In the genomic region with DNA sequence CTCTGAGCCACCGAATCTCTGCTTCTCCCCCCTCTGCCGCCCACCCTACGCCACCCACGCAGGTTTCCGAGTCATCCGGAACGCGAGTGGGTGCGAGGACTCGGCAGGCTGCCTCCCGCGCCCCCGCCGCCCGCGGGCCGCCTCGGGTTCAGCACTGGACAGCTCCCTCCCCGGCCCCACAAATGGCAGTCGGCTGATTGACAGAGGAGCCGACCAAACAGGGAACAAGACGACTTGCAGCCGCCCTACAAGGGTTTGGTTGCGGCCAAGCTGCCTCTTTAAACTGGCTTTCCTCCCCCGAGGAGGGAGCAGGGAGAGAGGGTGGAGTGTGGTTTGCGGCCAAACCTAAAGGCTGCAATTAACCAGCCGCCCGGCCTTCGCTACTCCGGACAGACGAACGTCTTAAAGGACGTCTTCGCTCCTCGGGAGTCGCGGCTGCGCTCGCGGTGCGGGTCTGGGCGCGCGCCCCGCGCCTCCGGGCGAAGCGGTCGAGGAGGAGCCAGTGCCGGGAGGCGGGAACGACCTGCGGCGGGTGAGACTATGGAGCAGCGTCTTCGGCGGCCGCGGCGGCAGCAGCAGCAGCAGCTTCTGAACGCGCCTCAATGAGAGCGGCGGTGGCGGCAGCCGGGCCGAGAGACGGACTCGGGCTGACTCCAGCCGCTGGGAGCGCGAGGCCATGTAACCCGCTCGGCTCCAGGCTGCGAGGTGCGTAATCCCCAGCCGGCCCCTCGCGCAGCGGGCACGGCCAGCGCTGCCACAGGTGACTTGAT, we compare ENCODE assay signal across 1 cellular context.
TF ChIP-seq lines count a peak whose summit lies in the region.

A gene with protein sequence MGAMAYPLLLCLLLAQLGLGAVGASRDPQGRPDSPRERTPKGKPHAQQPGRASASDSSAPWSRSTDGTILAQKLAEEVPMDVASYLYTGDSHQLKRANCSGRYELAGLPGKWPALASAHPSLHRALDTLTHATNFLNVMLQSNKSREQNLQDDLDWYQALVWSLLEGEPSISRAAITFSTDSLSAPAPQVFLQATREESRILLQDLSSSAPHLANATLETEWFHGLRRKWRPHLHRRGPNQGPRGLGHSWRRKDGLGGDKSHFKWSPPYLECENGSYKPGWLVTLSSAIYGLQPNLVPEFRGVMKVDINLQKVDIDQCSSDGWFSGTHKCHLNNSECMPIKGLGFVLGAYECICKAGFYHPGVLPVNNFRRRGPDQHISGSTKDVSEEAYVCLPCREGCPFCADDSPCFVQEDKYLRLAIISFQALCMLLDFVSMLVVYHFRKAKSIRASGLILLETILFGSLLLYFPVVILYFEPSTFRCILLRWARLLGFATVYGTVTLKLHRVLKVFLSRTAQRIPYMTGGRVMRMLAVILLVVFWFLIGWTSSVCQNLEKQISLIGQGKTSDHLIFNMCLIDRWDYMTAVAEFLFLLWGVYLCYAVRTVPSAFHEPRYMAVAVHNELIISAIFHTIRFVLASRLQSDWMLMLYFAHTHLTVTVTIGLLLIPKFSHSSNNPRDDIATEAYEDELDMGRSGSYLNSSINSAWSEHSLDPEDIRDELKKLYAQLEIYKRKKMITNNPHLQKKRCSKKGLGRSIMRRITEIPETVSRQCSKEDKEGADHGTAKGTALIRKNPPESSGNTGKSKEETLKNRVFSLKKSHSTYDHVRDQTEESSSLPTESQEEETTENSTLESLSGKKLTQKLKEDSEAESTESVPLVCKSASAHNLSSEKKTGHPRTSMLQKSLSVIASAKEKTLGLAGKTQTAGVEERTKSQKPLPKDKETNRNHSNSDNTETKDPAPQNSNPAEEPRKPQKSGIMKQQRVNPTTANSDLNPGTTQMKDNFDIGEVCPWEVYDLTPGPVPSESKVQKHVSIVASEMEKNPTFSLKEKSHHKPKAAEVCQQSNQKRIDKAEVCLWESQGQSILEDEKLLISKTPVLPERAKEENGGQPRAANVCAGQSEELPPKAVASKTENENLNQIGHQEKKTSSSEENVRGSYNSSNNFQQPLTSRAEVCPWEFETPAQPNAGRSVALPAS (N-terminal part only) (plus strand): TSS at position 541 of the 770 bp plus-strand sequence. CDS start 420 bp downstream, outside the sequence.

TF ChIP-seq in HEK293, 187 proteins besides CTCF, POLR2A, EP300 and RAD21 (continued from another document and continues in another):
- TF ChIP-seq IKZF3 (tag by site-specific recombination; IDR thresholded peaks at IDR 0.05) (peak; percentile 23; the same call in 1 of the 2 replicates), ZNF211 (tag by site-specific recombination; IDR thresholded peaks at IDR 0.05; ENCODE audit: low read depth) (no peak), ZNF433 (tag by site-specific recombination; IDR thresholded peaks at IDR 0.05; ENCODE audit: low read depth) (no peak), OSR2 (tag by site-specific recombination; IDR thresholded peaks at IDR 0.05) (peak; percentile 74), ZNF660 (tag by site-specific recombination; IDR thresholded peaks at IDR 0.05) (peak; percentile 55), ZNF48 (tag by site-specific recombination; IDR thresholded peaks at IDR 0.05) (no peak), ZNF629 (tag by site-specific recombination; IDR thresholded peaks at IDR 0.05) (peak; percentile 46; the same call in 1 of the 2 replicates), SP3 (tag by site-specific recombination; IDR thresholded peaks at IDR 0.05) (peak; percentile 79), ZNF155 (tag by site-specific recombination; IDR thresholded peaks at IDR 0.05) (no peak), ZNF214 (tag by site-specific recombination; IDR thresholded peaks at IDR 0.05; ENCODE audit: borderline replicate concordance) (no peak), SCRT2 (tag by site-specific recombination; IDR thresholded peaks at IDR 0.05) (peak; percentile 80), ZNF169 (tag by site-specific recombination; IDR thresholded peaks at IDR 0.05) (no peak), ZNF394 (tag by site-specific recombination; IDR thresholded peaks at IDR 0.05; ENCODE audit: borderline replicate concordance) (peak; percentile 36; the same call in 1 of the 2 replicates), ZNF157 (tag by site-specific recombination; IDR thresholded peaks at IDR 0.05) (no peak), ZNF585B (tag by site-specific recombination; IDR thresholded peaks at IDR 0.05) (no peak), ZNF664 (tag by site-specific recombination; IDR thresholded peaks at IDR 0.05) (no peak), GLIS1 (tag by site-specific recombination; IDR thresholded peaks at IDR 0.05) (peak; percentile 61; the same call in 1 of the 2 replicates), FEZF1 (tag by site-specific recombination; IDR thresholded peaks at IDR 0.05) (peak; percentile 99), KLF1 (tag by site-specific recombination; IDR thresholded peaks at IDR 0.05) (peak; percentile 67), ZNF366 (tag by site-specific recombination; conservative IDR thresholded peaks at IDR 0.05) (0 out of 2 replicates have a peak, but pooled peaks have one; percentile 17), ZNF768 (tag by site-specific recombination; IDR thresholded peaks at IDR 0.05) (no peak), ZEB2 (tag by site-specific recombination; IDR thresholded peaks at IDR 0.05) (peak; percentile 79), WT1 (tag by site-specific recombination; IDR thresholded peaks at IDR 0.05) (no peak), ZNF549 (tag by site-specific recombination; IDR thresholded peaks at IDR 0.05) (no peak), ZNF274 (IDR thresholded peaks at IDR 0.05; ENCODE audit: low read length) (no peak), ZNF274 (tag by site-specific recombination; IDR thresholded peaks at IDR 0.05; ENCODE audit: borderline replicate concordance) (no peak), ZNF544 (tag by site-specific recombination; IDR thresholded peaks at IDR 0.05) (no peak), ZNF175 (tag by site-specific recombination; IDR thresholded peaks at IDR 0.05) (no peak)
- TF ChIP-seq, protein P1, sequence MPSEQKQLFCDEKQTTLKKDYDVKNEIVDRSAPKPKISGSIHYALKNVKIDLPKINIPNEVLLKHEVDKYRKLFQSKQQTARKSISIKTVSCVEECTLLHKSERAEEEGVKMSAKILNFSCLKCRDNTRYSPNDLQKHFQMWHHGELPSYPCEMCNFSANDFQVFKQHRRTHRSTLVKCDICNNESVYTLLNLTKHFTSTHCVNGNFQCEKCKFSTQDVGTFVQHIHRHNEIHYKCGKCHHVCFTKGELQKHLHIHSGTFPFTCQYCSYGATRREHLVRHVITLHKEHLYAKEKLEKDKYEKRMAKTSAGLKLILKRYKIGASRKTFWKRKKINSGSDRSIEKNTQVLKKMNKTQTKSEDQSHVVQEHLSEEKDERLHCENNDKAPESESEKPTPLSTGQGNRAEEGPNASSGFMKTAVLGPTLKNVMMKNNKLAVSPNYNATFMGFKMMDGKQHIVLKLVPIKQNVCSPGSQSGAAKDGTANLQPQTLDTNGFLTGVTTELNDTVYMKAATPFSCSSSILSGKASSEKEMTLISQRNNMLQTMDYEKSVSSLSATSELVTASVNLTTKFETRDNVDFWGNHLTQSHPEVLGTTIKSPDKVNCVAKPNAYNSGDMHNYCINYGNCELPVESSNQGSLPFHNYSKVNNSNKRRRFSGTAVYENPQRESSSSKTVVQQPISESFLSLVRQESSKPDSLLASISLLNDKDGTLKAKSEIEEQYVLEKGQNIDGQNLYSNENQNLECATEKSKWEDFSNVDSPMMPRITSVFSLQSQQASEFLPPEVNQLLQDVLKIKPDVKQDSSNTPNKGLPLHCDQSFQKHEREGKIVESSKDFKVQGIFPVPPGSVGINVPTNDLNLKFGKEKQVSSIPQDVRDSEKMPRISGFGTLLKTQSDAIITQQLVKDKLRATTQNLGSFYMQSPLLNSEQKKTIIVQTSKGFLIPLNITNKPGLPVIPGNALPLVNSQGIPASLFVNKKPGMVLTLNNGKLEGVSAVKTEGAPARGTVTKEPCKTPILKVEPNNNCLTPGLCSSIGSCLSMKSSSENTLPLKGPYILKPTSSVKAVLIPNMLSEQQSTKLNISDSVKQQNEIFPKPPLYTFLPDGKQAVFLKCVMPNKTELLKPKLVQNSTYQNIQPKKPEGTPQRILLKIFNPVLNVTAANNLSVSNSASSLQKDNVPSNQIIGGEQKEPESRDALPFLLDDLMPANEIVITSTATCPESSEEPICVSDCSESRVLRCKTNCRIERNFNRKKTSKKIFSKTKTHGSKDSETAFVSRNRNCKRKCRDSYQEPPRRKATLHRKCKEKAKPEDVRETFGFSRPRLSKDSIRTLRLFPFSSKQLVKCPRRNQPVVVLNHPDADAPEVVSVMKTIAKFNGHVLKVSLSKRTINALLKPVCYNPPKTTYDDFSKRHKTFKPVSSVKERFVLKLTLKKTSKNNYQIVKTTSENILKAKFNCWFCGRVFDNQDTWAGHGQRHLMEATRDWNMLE (tag by site-specific recombination; conservative IDR thresholded peaks at IDR 0.05; ENCODE audit: low read depth), result no peak
- TF ChIP-seq, protein P2, sequence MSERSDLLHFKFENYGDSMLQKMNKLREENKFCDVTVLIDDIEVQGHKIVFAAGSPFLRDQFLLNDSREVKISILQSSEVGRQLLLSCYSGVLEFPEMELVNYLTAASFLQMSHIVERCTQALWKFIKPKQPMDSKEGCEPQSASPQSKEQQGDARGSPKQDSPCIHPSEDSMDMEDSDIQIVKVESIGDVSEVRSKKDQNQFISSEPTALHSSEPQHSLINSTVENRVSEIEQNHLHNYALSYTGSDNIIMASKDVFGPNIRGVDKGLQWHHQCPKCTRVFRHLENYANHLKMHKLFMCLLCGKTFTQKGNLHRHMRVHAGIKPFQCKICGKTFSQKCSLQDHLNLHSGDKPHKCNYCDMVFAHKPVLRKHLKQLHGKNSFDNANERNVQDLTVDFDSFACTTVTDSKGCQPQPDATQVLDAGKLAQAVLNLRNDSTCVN (tag by site-specific recombination; optimal IDR thresholded peaks at IDR 0.05), result peak; percentile 95
- TF ChIP-seq, protein P3, sequence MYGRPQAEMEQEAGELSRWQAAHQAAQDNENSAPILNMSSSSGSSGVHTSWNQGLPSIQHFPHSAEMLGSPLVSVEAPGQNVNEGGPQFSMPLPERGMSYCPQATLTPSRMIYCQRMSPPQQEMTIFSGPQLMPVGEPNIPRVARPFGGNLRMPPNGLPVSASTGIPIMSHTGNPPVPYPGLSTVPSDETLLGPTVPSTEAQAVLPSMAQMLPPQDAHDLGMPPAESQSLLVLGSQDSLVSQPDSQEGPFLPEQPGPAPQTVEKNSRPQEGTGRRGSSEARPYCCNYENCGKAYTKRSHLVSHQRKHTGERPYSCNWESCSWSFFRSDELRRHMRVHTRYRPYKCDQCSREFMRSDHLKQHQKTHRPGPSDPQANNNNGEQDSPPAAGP (tag by site-specific recombination; IDR thresholded peaks at IDR 0.05), result peak; percentile 44
- TF ChIP-seq, protein P4, sequence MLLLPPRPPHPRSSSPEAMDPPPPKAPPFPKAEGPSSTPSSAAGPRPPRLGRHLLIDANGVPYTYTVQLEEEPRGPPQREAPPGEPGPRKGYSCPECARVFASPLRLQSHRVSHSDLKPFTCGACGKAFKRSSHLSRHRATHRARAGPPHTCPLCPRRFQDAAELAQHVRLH (tag by site-specific recombination; IDR thresholded peaks at IDR 0.05), result no peak
- TF ChIP-seq, protein P5, sequence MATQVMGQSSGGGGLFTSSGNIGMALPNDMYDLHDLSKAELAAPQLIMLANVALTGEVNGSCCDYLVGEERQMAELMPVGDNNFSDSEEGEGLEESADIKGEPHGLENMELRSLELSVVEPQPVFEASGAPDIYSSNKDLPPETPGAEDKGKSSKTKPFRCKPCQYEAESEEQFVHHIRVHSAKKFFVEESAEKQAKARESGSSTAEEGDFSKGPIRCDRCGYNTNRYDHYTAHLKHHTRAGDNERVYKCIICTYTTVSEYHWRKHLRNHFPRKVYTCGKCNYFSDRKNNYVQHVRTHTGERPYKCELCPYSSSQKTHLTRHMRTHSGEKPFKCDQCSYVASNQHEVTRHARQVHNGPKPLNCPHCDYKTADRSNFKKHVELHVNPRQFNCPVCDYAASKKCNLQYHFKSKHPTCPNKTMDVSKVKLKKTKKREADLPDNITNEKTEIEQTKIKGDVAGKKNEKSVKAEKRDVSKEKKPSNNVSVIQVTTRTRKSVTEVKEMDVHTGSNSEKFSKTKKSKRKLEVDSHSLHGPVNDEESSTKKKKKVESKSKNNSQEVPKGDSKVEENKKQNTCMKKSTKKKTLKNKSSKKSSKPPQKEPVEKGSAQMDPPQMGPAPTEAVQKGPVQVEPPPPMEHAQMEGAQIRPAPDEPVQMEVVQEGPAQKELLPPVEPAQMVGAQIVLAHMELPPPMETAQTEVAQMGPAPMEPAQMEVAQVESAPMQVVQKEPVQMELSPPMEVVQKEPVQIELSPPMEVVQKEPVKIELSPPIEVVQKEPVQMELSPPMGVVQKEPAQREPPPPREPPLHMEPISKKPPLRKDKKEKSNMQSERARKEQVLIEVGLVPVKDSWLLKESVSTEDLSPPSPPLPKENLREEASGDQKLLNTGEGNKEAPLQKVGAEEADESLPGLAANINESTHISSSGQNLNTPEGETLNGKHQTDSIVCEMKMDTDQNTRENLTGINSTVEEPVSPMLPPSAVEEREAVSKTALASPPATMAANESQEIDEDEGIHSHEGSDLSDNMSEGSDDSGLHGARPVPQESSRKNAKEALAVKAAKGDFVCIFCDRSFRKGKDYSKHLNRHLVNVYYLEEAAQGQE (tag by site-specific recombination; IDR thresholded peaks at IDR 0.05), result peak; percentile 100
- TF ChIP-seq, protein P6, sequence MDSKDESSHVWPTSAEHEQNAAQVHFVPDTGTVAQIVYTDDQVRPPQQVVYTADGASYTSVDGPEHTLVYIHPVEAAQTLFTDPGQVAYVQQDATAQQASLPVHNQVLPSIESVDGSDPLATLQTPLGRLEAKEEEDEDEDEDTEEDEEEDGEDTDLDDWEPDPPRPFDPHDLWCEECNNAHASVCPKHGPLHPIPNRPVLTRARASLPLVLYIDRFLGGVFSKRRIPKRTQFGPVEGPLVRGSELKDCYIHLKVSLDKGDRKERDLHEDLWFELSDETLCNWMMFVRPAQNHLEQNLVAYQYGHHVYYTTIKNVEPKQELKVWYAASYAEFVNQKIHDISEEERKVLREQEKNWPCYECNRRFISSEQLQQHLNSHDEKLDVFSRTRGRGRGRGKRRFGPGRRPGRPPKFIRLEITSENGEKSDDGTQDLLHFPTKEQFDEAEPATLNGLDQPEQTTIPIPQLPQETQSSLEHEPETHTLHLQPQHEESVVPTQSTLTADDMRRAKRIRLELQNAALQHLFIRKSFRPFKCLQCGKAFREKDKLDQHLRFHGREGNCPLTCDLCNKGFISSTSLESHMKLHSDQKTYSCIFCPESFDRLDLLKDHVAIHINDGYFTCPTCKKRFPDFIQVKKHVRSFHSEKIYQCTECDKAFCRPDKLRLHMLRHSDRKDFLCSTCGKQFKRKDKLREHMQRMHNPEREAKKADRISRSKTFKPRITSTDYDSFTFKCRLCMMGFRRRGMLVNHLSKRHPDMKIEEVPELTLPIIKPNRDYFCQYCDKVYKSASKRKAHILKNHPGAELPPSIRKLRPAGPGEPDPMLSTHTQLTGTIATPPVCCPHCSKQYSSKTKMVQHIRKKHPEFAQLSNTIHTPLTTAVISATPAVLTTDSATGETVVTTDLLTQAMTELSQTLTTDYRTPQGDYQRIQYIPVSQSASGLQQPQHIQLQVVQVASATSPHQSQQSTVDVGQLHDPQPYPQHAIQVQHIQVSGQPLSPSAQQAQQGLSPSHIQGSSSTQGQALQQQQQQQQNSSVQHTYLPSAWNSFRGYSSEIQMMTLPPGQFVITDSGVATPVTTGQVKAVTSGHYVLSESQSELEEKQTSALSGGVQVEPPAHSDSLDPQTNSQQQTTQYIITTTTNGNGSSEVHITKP (tag by site-specific recombination; IDR thresholded peaks at IDR 0.05), result peak; percentile 89
- TF ChIP-seq, protein P7, sequence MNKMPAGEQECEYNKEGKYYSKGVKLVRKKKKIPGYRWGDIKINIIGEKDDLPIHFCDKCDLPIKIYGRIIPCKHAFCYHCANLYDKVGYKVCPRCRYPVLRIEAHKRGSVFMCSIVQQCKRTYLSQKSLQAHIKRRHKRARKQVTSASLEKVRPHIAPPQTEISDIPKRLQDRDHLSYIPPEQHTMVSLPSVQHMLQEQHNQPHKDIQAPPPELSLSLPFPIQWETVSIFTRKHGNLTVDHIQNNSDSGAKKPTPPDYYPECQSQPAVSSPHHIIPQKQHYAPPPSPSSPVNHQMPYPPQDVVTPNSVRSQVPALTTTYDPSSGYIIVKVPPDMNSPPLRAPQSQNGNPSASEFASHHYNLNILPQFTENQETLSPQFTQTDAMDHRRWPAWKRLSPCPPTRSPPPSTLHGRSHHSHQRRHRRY (tag by site-specific recombination; IDR thresholded peaks at IDR 0.05), result no peak
